In genomic region chr20:44585042-44585968, GRCh38 we compare ENCODE assay signal across 1 cellular context.
A peak's percentile ranks its signal among the peaks of the same experiment; 100 is the strongest.
TF ChIP-seq lines count a peak whose summit lies in the region.

No MANE protein-coding gene starts in this region.

TF ChIP-seq in GM12878, 131 proteins besides CTCF, POLR2A, EP300 and RAD21 (continued from another document and continues in another):
- TF ChIP-seq USF1 (IDR thresholded peaks at IDR 0.05; ENCODE audit: borderline replicate concordance, extremely low read length, insufficient read depth, low read depth, low read length) (no peak), HDAC2 (IDR thresholded peaks at IDR 0.05) (no peak), ZNF24 (IDR thresholded peaks at IDR 0.05) (no peak), FOXK2 (IDR thresholded peaks at IDR 0.05) (no peak), RUNX3 (IDR thresholded peaks at IDR 0.05; ENCODE audit: low read length) (peak; percentile 89), CEBPB (IDR thresholded peaks at IDR 0.05; ENCODE audit: borderline replicate concordance in 1 of 2, low read depth in 2 of 2, low read length in 2 of 2) (no peak), YY1 (IDR thresholded peaks at IDR 0.05; ENCODE audit: low read depth, low read length) (no peak), ZNF384 (IDR thresholded peaks at IDR 0.05; ENCODE audit: borderline replicate concordance, low read depth, low read length) (no peak), MTA2 (IDR thresholded peaks at IDR 0.05; ENCODE audit: low read depth) (peak; percentile 41; the same call in 1 of the 2 replicates), BHLHE40 (IDR thresholded peaks at IDR 0.05; ENCODE audit: borderline replicate concordance in 1 of 2, low read depth in 2 of 2, low read length in 1 of 2) (0 out of 4 replicates have a peak, but pooled peaks of 1 of the 2 experiments have one; percentile 9), EED (IDR thresholded peaks at IDR 0.05; ENCODE audit: low read depth) (peak; percentile 98), ZZZ3 (IDR thresholded peaks at IDR 0.05; ENCODE audit: control insufficient read depth, insufficient read length, low read depth) (no peak), NKRF (conservative IDR thresholded peaks at IDR 0.05) (peak; percentile 15; the same call in 1 of the 2 replicates), KDM1A (IDR thresholded peaks at IDR 0.05; ENCODE audit: borderline replicate concordance) (no peak), PBX3 (IDR thresholded peaks at IDR 0.05; ENCODE audit: insufficient replicate concordance, low read depth, low read length) (no peak), ATF2 (IDR thresholded peaks at IDR 0.05; ENCODE audit: low read length) (peak; percentile 50; the same call in 1 of the 2 replicates), ETV6 (conservative IDR thresholded peaks at IDR 0.05 in 1 of 2, IDR thresholded peaks at IDR 0.05 in 1 of 2; ENCODE audit: borderline replicate concordance in 1 of 2, low read depth in 1 of 2) (peak in 1 of 2 experiments; percentile 91; a peak in 2 of 4 replicates), NR2F1 (conservative IDR thresholded peaks at IDR 0.05) (peak; percentile 99), RCOR1 (conservative IDR thresholded peaks at IDR 0.05; ENCODE audit: low read depth, low read length) (no peak), ZBTB33 (IDR thresholded peaks at IDR 0.05) (no peak), IRF5 (IDR thresholded peaks at IDR 0.05; ENCODE audit: borderline replicate concordance) (no peak), BCL11A (IDR thresholded peaks at IDR 0.05; ENCODE audit: low read depth, low read length) (peak; percentile 88), BACH1 (IDR thresholded peaks at IDR 0.05; ENCODE audit: borderline replicate concordance) (0 out of 2 replicates have a peak, but pooled peaks have one; percentile 21), USF2 (IDR thresholded peaks at IDR 0.05; ENCODE audit: borderline replicate concordance, low read depth, low read length) (no peak), CBFB (IDR thresholded peaks at IDR 0.05; ENCODE audit: low read depth) (0 out of 2 replicates have a peak, but pooled peaks have one; percentile 13), PKNOX1 (IDR thresholded peaks at IDR 0.05) (no peak), ZNF687 (IDR thresholded peaks at IDR 0.05) (peak; percentile 70; the same call in 1 of the 2 replicates), RELB (IDR thresholded peaks at IDR 0.05; ENCODE audit: low read depth) (peak; percentile 65), FOS (IDR thresholded peaks at IDR 0.05; ENCODE audit: borderline replicate concordance, extremely low read depth, insufficient read length) (no peak), MAX (IDR thresholded peaks at IDR 0.05; ENCODE audit: low read depth, low read length) (0 out of 2 replicates have a peak, but pooled peaks have one; percentile 12), TCF12 (IDR thresholded peaks at IDR 0.05; ENCODE audit: low read depth, low read length) (peak; percentile 54; the same call in 1 of the 2 replicates), SMC3 (IDR thresholded peaks at IDR 0.05; ENCODE audit: borderline replicate concordance, low read length) (no peak), IKZF2 (IDR thresholded peaks at IDR 0.05) (peak; percentile 87 to 93), RELA (IDR thresholded peaks at IDR 0.05; ENCODE audit: borderline replicate concordance, partially characterized antibody) (no peak), WRNIP1 (IDR thresholded peaks at IDR 0.05; ENCODE audit: borderline replicate concordance, low read depth, low read length) (no peak), IKZF1 (conservative IDR thresholded peaks at IDR 0.05) (peak; percentile 93), MLLT1 (IDR thresholded peaks at IDR 0.05) (0 out of 2 replicates have a peak, but pooled peaks have one; percentile 37), GATAD2B (conservative IDR thresholded peaks at IDR 0.05; ENCODE audit: low read depth) (peak; percentile 81), PML (IDR thresholded peaks at IDR 0.05; ENCODE audit: low read length) (no peak), SRF (IDR thresholded peaks at IDR 0.05; ENCODE audit: low read depth in 2 of 2, low read length in 2 of 2) (no peak)
